Comparison of ENCODE assay signal across 24 cellular contexts in genomic region chr19:58492265-58492664, GRCh38. TPM values are rescaled to one million over a fixed set of nuclear protein-coding genes. Genes with fewer than 3 reads are reported as not detected.
A peak's percentile ranks its signal among the peaks of the same experiment; 100 is the strongest.
DNase-seq lines count a peak whose midpoint lies in the region; ATAC-seq, FAIRE-seq and TF ChIP-seq lines count a peak whose summit lies in the region.
"Had no signal": no experiment of that assay in that cellular context is flagged by ENCODE, and none has a peak within 500 bp of the region (broad histone marks: within the 10 kb centered on the region; RNA-seq: fewer than 3 reads in every experiment).

No MANE protein-coding gene starts in this region.

- H3K79me2 ChIP-seq in MM.1S (ENCODE audit: low read length), result no peaks in the 10 kb centered on the region

- FAIRE-seq in pancreas (lab: Jason Lieb, UNC), result no peak
- FAIRE-seq: GM12891 had no signal

- no peak for ATAC-seq in pancreas
- ATAC-seq: Panc1 had no signal

- H3K4me1 ChIP-seq in MM.1S (ENCODE audit: low read length) (no peaks in the 10 kb centered on the region), pancreas (no peaks in the 10 kb centered on the region)
- H3K4me1 ChIP-seq: BE2C, HAP-1 had no signal

- no peak overlapping the region for H2AFZ ChIP-seq in MM.1S (ENCODE audit: low read length)

- no peak overlapping the region for H3K27ac ChIP-seq in MM.1S (ENCODE audit: low read length)
- peak overlapping the region in 54 of 59 donors; percentile 8 to 92 (median 72) for H3K27ac ChIP-seq in dorsolateral prefrontal cortex
- peak overlapping the region; percentile 1 for H3K27ac ChIP-seq in substantia nigra (ENCODE audit: low read depth, low read length, poor library complexity, severe bottlenecking)
- no peak overlapping the region for H3K27ac ChIP-seq in pancreas

- H3K27me3 ChIP-seq in MM.1S (replicated peaks; ENCODE audit: insufficient read depth, low read length) (peaks cover 13% of the 10 kb centered on the region), dorsolateral prefrontal cortex (no peaks in the 10 kb centered on the region), pancreas (no peaks in the 10 kb centered on the region)
- H3K27me3 ChIP-seq: BE2C had no signal

- H4K20me1 ChIP-seq in MM.1S (ENCODE audit: insufficient read depth, low read length), result no peaks in the 10 kb centered on the region

- no peak overlapping the region for H3K4me2 ChIP-seq in MM.1S (ENCODE audit: low read depth, low read length)

- H3K9me3 ChIP-seq in MM.1S (replicated peaks; ENCODE audit: insufficient read depth, low read length) (no peaks in the 10 kb centered on the region; the same call in 1 of the 2 replicates), pancreas (no peaks in the 10 kb centered on the region)
- H3K9me3 ChIP-seq: BE2C, HAP-1 had no signal

- intact Hi-C loops in dorsolateral prefrontal cortex (cut with DNase I) (no loop called here), pancreas (cut with DNase I) (no loop called here)

- no peak overlapping the region for H3K4me3 ChIP-seq in MM.1S (ENCODE audit: low read length)
- H3K4me3 ChIP-seq in dorsolateral prefrontal cortex, result peak overlapping the region in 1 of 59 donors; percentile 2
- no peak overlapping the region for H3K4me3 ChIP-seq in pancreas
- H3K4me3 ChIP-seq: HAP-1 had no signal

- 89 to 90% methylated on average over 14 of the region's 14 CpGs for WGBS in pancreas, 2 donors

- H3K9ac ChIP-seq in MM.1S (ENCODE audit: low read length), result no peak overlapping the region

- DNase-seq in MM.1S (peak; percentile 3), dorsolateral prefrontal cortex (peak in 1 of 10 donors; percentile 31), medulla oblongata (ENCODE audit: extremely low spot score) (peak; percentile 52), substantia nigra (lab: John Stamatoyannopoulos, UW) (peak in 10 of 49 donors; percentile 4 to 58 (median 16)), pancreas (no peak)
- no peak for DNase-seq in activated effector memory CD4-positive, alpha-beta T cell treated with anti-CD3 and anti-CD28 coated beads, Interleukin-2, amount 50 U/mL, for 16 hours
- DNase-seq in stimulated activated CD8-positive, alpha-beta memory T cell treated with anti-CD3 and anti-CD28 coated beads, Interleukin-4, amount 100 ng/mL, for 48 hours, result no peak
- no peak for DNase-seq in central memory CD4-positive, alpha-beta T cell
- DNase-seq: 8988T; ACHN; BE2C; Calu3; CD8-positive, alpha-beta memory T cell; DMS79 treated with DMSO at 0.1 percent for 48 hours; GF-D8; GOT3; HFFc6; KBM-7; NCI-H2029 treated with DMSO at 0.1 percent for 48 hours; NCI-H526 treated with DMSO at 0.1 percent for 48 hours; SHP77 treated with DMSO at 0.1 percent for 48 hours had no signal

- H3F3A ChIP-seq in MM.1S (ENCODE audit: insufficient read depth, low read length), result no peaks in the 10 kb centered on the region

- TF ChIP-seq CTCF in MM.1S (IDR thresholded peaks at IDR 0.05; ENCODE audit: low read length) (no peak), dorsolateral prefrontal cortex (IDR thresholded peaks at IDR 0.05 in 54 of 56, conservative IDR thresholded peaks at IDR 0.05 in 2 of 56; ENCODE audit: low read depth in 1 of 56, partially characterized antibody in 56 of 56) (no peak), pancreas (IDR thresholded peaks at IDR 0.05) (no peak)

- H3K36me3 ChIP-seq in MM.1S (replicated peaks; ENCODE audit: insufficient read depth, low read length), result no peaks in the 10 kb centered on the region
- no peaks in the 10 kb centered on the region for H3K36me3 ChIP-seq in pancreas
- H3K36me3 ChIP-seq: BE2C, HAP-1 had no signal

- no peaks in the 10 kb centered on the region for H3K9me2 ChIP-seq in MM.1S (replicated peaks; ENCODE audit: insufficient read depth, low read length)

RNA-seq across cellular contexts. Expression of gene ZNF446, which starts 16.1 kb away (rescaled TPM):
- total RNA-seq in dorsolateral prefrontal cortex, result 10 to 100 TPM in 117 of 120 experiments, 1 to 10 TPM in 3; 9.0 to 21.1 (median 14.3) TPM
- 1 to 10 TPM; 4.4 to 6.6 (median 5.1) TPM for total RNA-seq in pancreas
- 10 to 100 TPM; 19.9 to 23.6 TPM for polyA plus RNA-seq in pancreas

RNA-seq across cellular contexts. Expression of gene SLC27A5, which starts 19.5 kb away (rescaled TPM):
- total RNA-seq in dorsolateral prefrontal cortex (10 to 100 TPM; 15.7 to 40.2 (median 22.1) TPM), pancreas (1 to 10 TPM; 3.0 to 6.7 (median 5.0) TPM)
- polyA plus RNA-seq in pancreas, result 10 to 100 TPM; 12.8 to 15.6 TPM

RNA-seq across cellular contexts. Expression of gene ZNF324, which starts 25.4 kb away (rescaled TPM):
- 10 to 100 TPM; 14.9 to 30.1 (median 21.4) TPM for total RNA-seq in dorsolateral prefrontal cortex
- 1 to 10 TPM; 4.2 to 7.3 (median 6.3) TPM for total RNA-seq in pancreas
- 1 to 10 TPM; 3.5 to 5.5 TPM for polyA plus RNA-seq in pancreas

RNA-seq across cellular contexts. Expression of gene ZBTB45, which starts 27.3 kb away (rescaled TPM):
- total RNA-seq in dorsolateral prefrontal cortex (10 to 100 TPM; 13.0 to 30.6 (median 19.7) TPM), pancreas (1 to 10 TPM; 4.3 to 9.3 (median 6.3) TPM)
- 1 to 10 TPM; 5.8 to 7.5 TPM for polyA plus RNA-seq in pancreas

RNA-seq across cellular contexts. Expression of gene ZNF324B, which starts 40.8 kb away (rescaled TPM):
- 10 to 100 TPM in 117 of 120 experiments, 1 to 10 TPM in 3; 9.1 to 22.5 (median 14.5) TPM for total RNA-seq in dorsolateral prefrontal cortex
- total RNA-seq in pancreas, result 1 to 10 TPM; 3.5 to 5.6 (median 4.2) TPM
- 1 to 10 TPM; 3.0 to 4.5 TPM for polyA plus RNA-seq in pancreas

Comparison
In these comparisons a context has a peak if more than half of its experiments do, and no peak if none do; other contexts are left out.
1. DNase-seq: peak in MM.1S (single experiment) and medulla oblongata (single experiment); none in activated effector memory CD4-positive, alpha-beta T cell treated with anti-CD3 and anti-CD28 coated beads, Interleukin-2, amount 50 U/mL, for 16 hours (single experiment), stimulated activated CD8-positive, alpha-beta memory T cell treated with anti-CD3 and anti-CD28 coated beads, Interleukin-4, amount 100 ng/mL, for 48 hours (single experiment), pancreas (0 of 6) and central memory CD4-positive, alpha-beta T cell (single experiment).
2. H3K27ac ChIP-seq: peak in dorsolateral prefrontal cortex (54 of 59) and substantia nigra (single experiment); none in MM.1S (single experiment) and pancreas (0 of 4).